In genomic region chr17:29004081-29004692, GRCh38 we compare ENCODE assay signal across 1 cellular context.
TF ChIP-seq lines count a peak whose summit lies in the region.

No MANE protein-coding gene starts in this region.

TF ChIP-seq in IMR-90, 13 proteins besides CTCF, POLR2A, EP300 and RAD21:
- TF ChIP-seq ELK1 (IDR thresholded peaks at IDR 0.05; ENCODE audit: borderline replicate concordance, low read depth, low read length) = no peak
- TF ChIP-seq MAZ (IDR thresholded peaks at IDR 0.05; ENCODE audit: borderline replicate concordance, low read depth, low read length) = no peak
- no peak for TF ChIP-seq NFE2L2 (IDR thresholded peaks at IDR 0.05; ENCODE audit: low read depth, low read length)
- no peak for TF ChIP-seq MAFK (IDR thresholded peaks at IDR 0.05; ENCODE audit: low read depth, low read length)
- TF ChIP-seq, protein P1, sequence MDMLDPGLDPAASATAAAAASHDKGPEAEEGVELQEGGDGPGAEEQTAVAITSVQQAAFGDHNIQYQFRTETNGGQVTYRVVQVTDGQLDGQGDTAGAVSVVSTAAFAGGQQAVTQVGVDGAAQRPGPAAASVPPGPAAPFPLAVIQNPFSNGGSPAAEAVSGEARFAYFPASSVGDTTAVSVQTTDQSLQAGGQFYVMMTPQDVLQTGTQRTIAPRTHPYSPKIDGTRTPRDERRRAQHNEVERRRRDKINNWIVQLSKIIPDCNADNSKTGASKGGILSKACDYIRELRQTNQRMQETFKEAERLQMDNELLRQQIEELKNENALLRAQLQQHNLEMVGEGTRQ (IDR thresholded peaks at IDR 0.05; ENCODE audit: low read depth, low read length) = no peak
- TF ChIP-seq SMC3 (IDR thresholded peaks at IDR 0.05; ENCODE audit: low read depth, low read length) = no peak
- TF ChIP-seq BHLHE40 (IDR thresholded peaks at IDR 0.05; ENCODE audit: low read depth, low read length) = no peak
- TF ChIP-seq CEBPB (IDR thresholded peaks at IDR 0.05; ENCODE audit: low read depth, low read length) = no peak
- no peak for TF ChIP-seq RCOR1 (IDR thresholded peaks at IDR 0.05; ENCODE audit: insufficient replicate concordance, low read length)
- no peak for TF ChIP-seq FOS (IDR thresholded peaks at IDR 0.05; ENCODE audit: low read depth, low read length)
- TF ChIP-seq CHD1 (IDR thresholded peaks at IDR 0.05; ENCODE audit: low read depth, low read length) = no peak
- no peak for TF ChIP-seq RFX5 (IDR thresholded peaks at IDR 0.05; ENCODE audit: low read depth, low read length)
- no peak for TF ChIP-seq MXI1 (IDR thresholded peaks at IDR 0.05; ENCODE audit: borderline replicate concordance, low read depth, low read length)
